In genomic region chr14:58151264-58151700, GRCh38 we compare ENCODE assay signal across 8 cellular contexts. TPM values are rescaled to one million over a fixed set of nuclear protein-coding genes. Genes with fewer than 3 reads are reported as not detected.
DNase-seq lines count a peak whose midpoint lies in the region; ATAC-seq and TF ChIP-seq lines count a peak whose summit lies in the region.

No MANE protein-coding gene starts in this region.

- H3K4me1 Mint-ChIP-seq in neural crest cell = peaks cover 23% of the 10 kb centered on the region

- no peaks in the 10 kb centered on the region for H3K36me3 Mint-ChIP-seq in neural crest cell (ENCODE audit: low read depth)

- peak overlapping the region; percentile 90 for H2AFZ ChIP-seq in fibroblast of lung (ENCODE audit: low read length)

- peak overlapping the region; percentile 96 for H3K4me3 Mint-ChIP-seq in neural crest cell

- DNase-seq in NCI-H510A treated with DMSO at 0.1 percent for 48 hours (lab: John Stamatoyannopoulos, UW) (peak; percentile 31), NCI-H510A (lab: John Stamatoyannopoulos, UW) (no peak), SK-N-MC (ENCODE audit: low read depth, low spot score) (no peak), fibroblast of lung (ENCODE audit: low read depth in 2 of 2) (no peak), neural crest cell (ENCODE audit: low read depth, low spot score) (peak; percentile 19), NCI-H1436 treated with DMSO at 0.1 percent for 48 hours (lab: John Stamatoyannopoulos, UW) (no peak), ureter (ENCODE audit: low spot score) (no peak)

- peak overlapping the region; percentile 97 for H3K27ac Mint-ChIP-seq in neural crest cell (ENCODE audit: unreplicated experiment)

- H3K4me2 ChIP-seq in fibroblast of lung (ENCODE audit: extremely low read depth, insufficient read depth, low read length) = peak overlapping the region; percentile 90

- H3K9ac ChIP-seq in SK-N-MC (ENCODE audit: insufficient read length) (peak overlapping the region; percentile 59), fibroblast of lung (ENCODE audit: insufficient read depth, low read length) (no peak overlapping the region)

- peak overlapping the region; percentile 83 for H3K4me3 ChIP-seq in SK-N-MC
- peak overlapping the region; percentile 64 to 76 (median 76) for H3K4me3 ChIP-seq in fibroblast of lung (replicated peaks in 1 of 4; ENCODE audit: control extremely low read depth in 1 of 4, insufficient read depth in 1 of 4, low read depth in 3 of 4, low read length in 4 of 4)

- TF ChIP-seq CTCF in fibroblast of lung (conservative IDR thresholded peaks at IDR 0.05 in 1 of 2, IDR thresholded peaks at IDR 0.05 in 1 of 2; ENCODE audit: low read depth in 1 of 2, low read length in 2 of 2) = no peak
- TF ChIP-seq CTCF in neural crest cell (conservative IDR thresholded peaks at IDR 0.05) = no peak

- H3K9me3 ChIP-seq in SK-N-MC (ENCODE audit: low read depth, low read length) (no peaks in the 10 kb centered on the region), fibroblast of lung (ENCODE audit: control insufficient read depth, insufficient read depth, low read depth, low read length) (no peaks in the 10 kb centered on the region)

- peaks cover 1% of the 10 kb centered on the region for H4K20me1 ChIP-seq in fibroblast of lung (ENCODE audit: control insufficient read depth, extremely low read depth, insufficient read depth, low read length)

- no peaks in the 10 kb centered on the region for H3K79me2 ChIP-seq in fibroblast of lung (ENCODE audit: control insufficient read depth, insufficient read depth, low read length)

- peaks cover 23% of the 10 kb centered on the region for H3K27me3 Mint-ChIP-seq in neural crest cell (ENCODE audit: low read depth)

- H3K36me3 ChIP-seq in SK-N-MC (ENCODE audit: insufficient read depth, low read length) (no peaks in the 10 kb centered on the region), fibroblast of lung (ENCODE audit: control insufficient read depth, insufficient read depth, low read length) (no peaks in the 10 kb centered on the region)

- no peak for ATAC-seq in GM19023 (IDR thresholded peaks at IDR 0.05; ENCODE audit: unreplicated experiment)

- peaks cover 8% of the 10 kb centered on the region for H3K27me3 ChIP-seq in fibroblast of lung (ENCODE audit: control insufficient read depth, insufficient read depth, low read length)

- no peaks in the 10 kb centered on the region for H3K4me1 ChIP-seq in fibroblast of lung (ENCODE audit: control insufficient read depth, extremely low read depth, insufficient read depth, low read length)

- no peaks in the 10 kb centered on the region for H3K9me3 Mint-ChIP-seq in neural crest cell

- no peak overlapping the region for H3K27ac ChIP-seq in SK-N-MC
- H3K27ac ChIP-seq in fibroblast of lung (ENCODE audit: insufficient read depth, low read length) = no peak overlapping the region

RNA-seq across cellular contexts. Expression of gene ARMH4, which starts 0.7 kb away (rescaled TPM):
- 3.6 and 6.3 TPM in 2 replicates for total RNA-seq in fibroblast of lung
- polyA plus RNA-seq in fibroblast of lung = 6.8 and 18.7 TPM in 2 replicates
- polyA plus RNA-seq in fibroblast of lung (2012) = 4.7 and 7.0 TPM in 2 replicates
- polyA minus RNA-seq in fibroblast of lung (ENCODE audit: low replicate concordance) = 2.9 and 6.5 TPM in 2 replicates
- 31.2 and 36.2 TPM in 2 replicates for total RNA-seq in neural crest cell
- total RNA-seq in ureter = 2.9 TPM

RNA-seq across cellular contexts. Expression of gene ACTR10, which starts 48.7 kb away (rescaled TPM):
- total RNA-seq in fibroblast of lung = 43.1 and 50.7 TPM in 2 replicates
- polyA plus RNA-seq in fibroblast of lung = 91.2 and 121 TPM in 2 replicates
- 64.6 and 86.4 TPM in 2 replicates for polyA plus RNA-seq in fibroblast of lung (2012)
- polyA minus RNA-seq in fibroblast of lung (ENCODE audit: low replicate concordance) = 3.4 and 12.2 TPM in 2 replicates
- total RNA-seq in neural crest cell = 55.7 and 57.0 TPM in 2 replicates
- total RNA-seq in ureter = 61.5 TPM

Comparison
In these comparisons a context has a peak if more than half of its experiments do, and no peak if none do; other contexts are left out.
1. DNase-seq: peak in NCI-H510A treated with DMSO at 0.1 percent for 48 hours (single experiment) and neural crest cell (single experiment); none in NCI-H510A (single experiment), SK-N-MC (single experiment), fibroblast of lung (0 of 2), NCI-H1436 treated with DMSO at 0.1 percent for 48 hours (single experiment) and ureter (single experiment).